Comparison of ENCODE assay signal across 8 cellular contexts in the genomic region with DNA sequence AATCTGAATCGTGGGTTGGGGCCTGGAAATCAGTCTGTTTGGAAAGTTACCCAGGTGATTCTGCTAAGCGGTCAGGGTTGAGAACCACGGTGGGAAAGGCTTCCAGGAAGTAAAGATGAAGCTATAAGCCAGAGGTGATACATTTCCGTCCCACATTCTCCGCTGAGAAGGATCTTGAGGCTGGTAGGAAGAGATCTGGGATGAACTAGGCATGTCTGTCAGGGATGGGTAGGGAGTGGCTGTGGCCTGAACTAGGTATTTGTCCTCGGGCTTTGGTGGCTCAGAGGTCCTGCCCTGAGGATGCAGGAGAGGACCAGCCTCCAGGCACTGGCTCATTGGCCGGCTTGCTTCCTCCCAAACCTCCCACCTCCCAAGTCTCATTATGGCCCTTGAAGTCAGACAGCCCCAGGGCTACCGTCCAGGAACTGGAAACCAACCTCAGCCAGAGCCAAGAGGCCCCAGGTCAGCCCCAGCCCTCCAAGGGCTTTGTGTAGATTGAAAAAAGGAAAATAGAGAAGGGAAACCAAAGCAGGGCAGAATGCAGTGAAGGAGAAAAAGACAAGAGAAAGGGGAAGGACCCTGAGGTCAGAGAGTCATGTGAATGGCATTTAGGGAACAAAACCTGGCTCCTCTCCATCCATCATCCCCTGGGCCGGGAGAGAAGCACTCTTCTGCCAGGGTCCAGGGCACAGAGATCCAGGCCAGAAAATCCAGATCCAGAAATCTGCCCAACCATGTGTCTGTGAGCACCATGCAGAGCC.
DNase-seq lines count a peak whose midpoint lies in the region; ATAC-seq, FAIRE-seq and TF ChIP-seq lines count a peak whose summit lies in the region.

No MANE protein-coding gene starts in this region.

- FAIRE-seq in GM12891 (lab: Jason Lieb, UNC): no peak

- H3K4ac ChIP-seq in trophoblast cell (ENCODE audit: low read depth, low read length): no peak overlapping the region

- H3K9ac ChIP-seq in fibroblast of lung (ENCODE audit: insufficient read depth, low read length): no peak overlapping the region
- H3K9ac ChIP-seq in trophoblast cell (ENCODE audit: low read length): no peak overlapping the region

- no peak overlapping the region for H3K18ac ChIP-seq in trophoblast cell (ENCODE audit: low read length)

- H3K9me3 ChIP-seq in fibroblast of lung (ENCODE audit: control insufficient read depth, insufficient read depth, low read depth, low read length) (no peaks in the 10 kb centered on the region), trophoblast cell (ENCODE audit: insufficient read depth, low read depth, low read length) (peaks cover 2% of the 10 kb centered on the region)
- H3K9me3 ChIP-seq in CD4-positive, alpha-beta memory T cell (ENCODE audit: control insufficient read depth in 1 of 2, low read length in 2 of 2): no peaks in the 10 kb centered on the region

- H2BK120ac ChIP-seq in trophoblast cell (ENCODE audit: insufficient read depth, low read length, poor library complexity): peak overlapping the region; percentile 26

- peaks cover 0 to 4% (median under 1%) of the 10 kb centered on the region in 8 donors for H3K9me3 Mint-ChIP-seq in CD4-positive, alpha-beta memory T cell

- H3K27ac ChIP-seq in fibroblast of lung (ENCODE audit: insufficient read depth, low read length): peak overlapping the region; percentile 26
- peak overlapping the region; percentile 40 for H3K27ac ChIP-seq in trophoblast cell (ENCODE audit: low read depth, low read length)
- H3K27ac ChIP-seq in CD4-positive, alpha-beta memory T cell (ENCODE audit: low read depth, low read length): no peak overlapping the region

- H3K36me3 Mint-ChIP-seq in CD4-positive, alpha-beta memory T cell: no peaks in the 10 kb centered on the region

- H3K36me3 ChIP-seq in fibroblast of lung (ENCODE audit: control insufficient read depth, insufficient read depth, low read length): no peaks in the 10 kb centered on the region
- H3K36me3 ChIP-seq in trophoblast cell (ENCODE audit: control insufficient read depth in 1 of 2, insufficient read depth in 2 of 2, low read length in 2 of 2): no peaks in the 10 kb centered on the region
- no peaks in the 10 kb centered on the region for H3K36me3 ChIP-seq in CD4-positive, alpha-beta memory T cell (ENCODE audit: insufficient read depth, low read length)

- DNase-seq in GM12891 (ENCODE audit: insufficient read length, low spot score): no peak
- DNase-seq in NOMO-1 treated with DMSO at 0.1 percent for 48 hours (lab: John Stamatoyannopoulos, UW; ENCODE audit: unreplicated experiment): peak; percentile 93
- peak in 1 of 2 donors; percentile 18 for DNase-seq in fibroblast of lung (ENCODE audit: low read depth in 2 of 2)
- no peak for DNase-seq in trophoblast cell
- DNase-seq in NCI-H1105 (lab: John Stamatoyannopoulos, UW): no peak
- no peak for DNase-seq in CD4-positive, alpha-beta memory T cell

- no peak overlapping the region for H3K4me3 ChIP-seq in fibroblast of lung (replicated peaks in 1 of 4; ENCODE audit: control extremely low read depth in 1 of 4, insufficient read depth in 1 of 4, low read depth in 3 of 4, low read length in 4 of 4)
- no peak overlapping the region for H3K4me3 ChIP-seq in trophoblast cell (ENCODE audit: low read depth, low read length)
- no peak overlapping the region for H3K4me3 ChIP-seq in CD4-positive, alpha-beta memory T cell (ENCODE audit: low read length in 2 of 2)

- no peak overlapping the region for H3K4me2 ChIP-seq in fibroblast of lung (ENCODE audit: extremely low read depth, insufficient read depth, low read length)
- H3K4me2 ChIP-seq in trophoblast cell (ENCODE audit: low read length): no peak overlapping the region

- no peak overlapping the region for H3K23ac ChIP-seq in trophoblast cell (ENCODE audit: low read length)

- peak overlapping the region; percentile 72 for H2BK12ac ChIP-seq in trophoblast cell (ENCODE audit: low read length)

- H3K79me2 ChIP-seq in fibroblast of lung (ENCODE audit: control insufficient read depth, insufficient read depth, low read length): no peaks in the 10 kb centered on the region
- H3K79me2 ChIP-seq in trophoblast cell (ENCODE audit: control insufficient read depth, insufficient read depth, low read length, poor library complexity): no peaks in the 10 kb centered on the region

- H4K8ac ChIP-seq in trophoblast cell (ENCODE audit: low read depth, low read length): no peak overlapping the region

- H2AFZ ChIP-seq in fibroblast of lung (ENCODE audit: low read length) (no peak overlapping the region), trophoblast cell (ENCODE audit: insufficient read depth, low read length, poor library complexity) (no peak overlapping the region)

- H2AK5ac ChIP-seq in trophoblast cell (ENCODE audit: low read length): no peak overlapping the region

- CTCF ChIA-PET in CD4-positive, alpha-beta memory T cell (lab: Charles Lee; ENCODE audit: partially characterized antibody): no interaction called here

- no peak for TF ChIP-seq POLR2A in GM12891 (IDR thresholded peaks at IDR 0.05; ENCODE audit: low read depth, low read length)

- peaks cover 30% of the 10 kb centered on the region for H3K4me1 ChIP-seq in fibroblast of lung (ENCODE audit: control insufficient read depth, extremely low read depth, insufficient read depth, low read length)
- H3K4me1 ChIP-seq in trophoblast cell (ENCODE audit: control insufficient read depth in 1 of 2, insufficient read depth in 2 of 2, low read length in 2 of 2): peaks cover 19 to 20% of the 10 kb centered on the region in 2 experiments
- no peaks in the 10 kb centered on the region for H3K4me1 ChIP-seq in CD4-positive, alpha-beta memory T cell (ENCODE audit: insufficient read depth, low read length)

- no peak overlapping the region for H4K12ac ChIP-seq in trophoblast cell (ENCODE audit: low read depth, low read length)

- H4K20me1 ChIP-seq in fibroblast of lung (ENCODE audit: control insufficient read depth, extremely low read depth, insufficient read depth, low read length): no peaks in the 10 kb centered on the region

- WGBS in trophoblast cell (ENCODE audit: extremely low coverage, insufficient coverage, insufficient read length): no CpG with 5 or more reads among the region's 9 CpGs

- no peak for ATAC-seq in GM19467 (IDR thresholded peaks at IDR 0.05; ENCODE audit: unreplicated experiment)
- no peak for ATAC-seq in HG03139 (IDR thresholded peaks at IDR 0.05; ENCODE audit: unreplicated experiment)

- peaks cover 5% of the 10 kb centered on the region for H3K79me1 ChIP-seq in trophoblast cell (ENCODE audit: low read length)

- no peak overlapping the region for H3K14ac ChIP-seq in trophoblast cell (ENCODE audit: low read length)

- H4K91ac ChIP-seq in trophoblast cell (ENCODE audit: low read depth, low read length): peak overlapping the region; percentile 78

- H3K4me3 Mint-ChIP-seq in CD4-positive, alpha-beta memory T cell: no peak overlapping the region

- intact Hi-C loops in CD4-positive, alpha-beta memory T cell (cut with micrococcal nuclease): no loop called here

- TF ChIP-seq CTCF in fibroblast of lung (conservative IDR thresholded peaks at IDR 0.05 in 1 of 2, IDR thresholded peaks at IDR 0.05 in 1 of 2; ENCODE audit: low read depth in 1 of 2, low read length in 2 of 2): no peak

- H3K27me3 ChIP-seq in fibroblast of lung (ENCODE audit: control insufficient read depth, insufficient read depth, low read length) (no peaks in the 10 kb centered on the region), trophoblast cell (ENCODE audit: insufficient read depth, low read length) (no peaks in the 10 kb centered on the region)
- H3K27me3 ChIP-seq in CD4-positive, alpha-beta memory T cell (ENCODE audit: insufficient read depth, low read length): no peaks in the 10 kb centered on the region

- H2BK5ac ChIP-seq in trophoblast cell (ENCODE audit: low read depth, low read length, poor library complexity): no peak overlapping the region

- no peaks in the 10 kb centered on the region for H3K27me3 Mint-ChIP-seq in CD4-positive, alpha-beta memory T cell

- peak overlapping the region in 2 of 7 donors; percentile 12 to 53 for H3K27ac Mint-ChIP-seq in CD4-positive, alpha-beta memory T cell

- peaks cover 0 to 1% (median 0%) of the 10 kb centered on the region in 4 donors for H3K4me1 Mint-ChIP-seq in CD4-positive, alpha-beta memory T cell

- POLR2A ChIA-PET in CD4-positive, alpha-beta memory T cell (lab: Charles Lee; ENCODE audit: partially characterized antibody): no interaction called here

TF ChIP-seq in GM12891, 5 proteins besides CTCF, POLR2A, EP300 and RAD21:
- TF ChIP-seq SPI1 (IDR thresholded peaks at IDR 0.05; ENCODE audit: low read depth, low read length) (peak; percentile 80), TAF1 (IDR thresholded peaks at IDR 0.05; ENCODE audit: low read depth, low read length) (no peak)
